In the genomic region with DNA sequence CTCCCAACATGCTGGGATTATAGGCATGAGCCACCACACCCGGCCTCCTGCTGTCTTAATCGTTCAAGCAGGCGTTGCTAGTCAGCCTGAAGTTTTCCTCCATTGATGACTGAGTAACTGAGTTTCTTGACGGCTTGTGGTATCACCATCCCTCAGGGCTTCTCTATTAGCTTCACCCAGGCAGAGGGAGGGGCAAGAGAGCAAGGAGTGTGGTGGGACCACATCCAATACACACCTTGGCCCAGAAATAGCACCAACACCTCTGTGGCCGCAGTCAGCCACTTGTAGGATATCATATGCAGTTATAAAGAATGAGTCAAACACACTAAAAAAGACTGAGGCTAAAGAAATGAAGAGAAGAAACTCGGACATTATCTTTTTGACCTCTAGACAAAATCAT, we compare ENCODE assay signal across 15 cellular contexts.
DNase-seq lines count a peak whose midpoint lies in the region; ATAC-seq lines count a peak whose summit lies in the region.
"Had no signal": no experiment of that assay in that cellular context is flagged by ENCODE, and none has a peak within 500 bp of the region (broad histone marks: within the 10 kb centered on the region; RNA-seq: fewer than 3 reads in every experiment).

No MANE protein-coding gene starts in this region.

- peak overlapping the region; percentile 39 for H3K27ac ChIP-seq in KOPT-K1 (ENCODE audit: low read depth, low read length, poor library complexity, severe bottlenecking)
- H3K27ac ChIP-seq in aorta (ENCODE audit: low read depth in 1 of 2, low read length in 2 of 2) = no peak overlapping the region
- H3K27ac ChIP-seq: 22Rv1, A549, C4-2B had no signal

- WGBS in aorta, 2 donors = 83 to 88% methylated on average over 6 of the region's 6 CpGs

- DNase-seq in activated CD4-positive, alpha-beta T cell treated with anti-CD3 and anti-CD28 coated beads for 48 hours = peak; percentile 2
- no peak for DNase-seq in activated CD4-positive, alpha-beta T cell treated with anti-CD3 and anti-CD28 coated beads for 4 hours
- DNase-seq in immature natural killer cell (peak; percentile 44 to 55 (median 53)), aorta (no peak), NCI-H446 (lab: John Stamatoyannopoulos, UW) (no peak)
- DNase-seq: AML-193; Caco-2; CD4-positive, alpha-beta T cell; GDM1; H9 had no signal

- H3K36me3 ChIP-seq in KOPT-K1 (ENCODE audit: insufficient read depth, low read length) (no peaks in the 10 kb centered on the region), aorta (ENCODE audit: control insufficient read depth in 1 of 2, insufficient read depth in 2 of 2, low read length in 1 of 2) (no peaks in the 10 kb centered on the region)

- peak overlapping the region; percentile 48 to 91 (median 84) for H3K27ac Mint-ChIP-seq in immature natural killer cell
- H3K27ac Mint-ChIP-seq: H9 had no signal

- no peak for ATAC-seq in aorta (ENCODE audit: low FRiP score)
- no peak for ATAC-seq in GM21423 (IDR thresholded peaks at IDR 0.05; ENCODE audit: unreplicated experiment)
- ATAC-seq: A549 had no signal

- intact Hi-C loops in aorta (cut with DNase I) = no loop called here

- peaks cover 0 to 4% (median 3%) of the 10 kb centered on the region in 3 donors for H3K27me3 Mint-ChIP-seq in immature natural killer cell (ENCODE audit: low read depth in 3 of 3)
- H3K27me3 Mint-ChIP-seq: CD4-positive, alpha-beta T cell had no signal

- H3K4me3 Mint-ChIP-seq in immature natural killer cell = peak overlapping the region in 4 of 5 donors; percentile 44 to 85 (median 57)
- H3K4me3 Mint-ChIP-seq: H9 had no signal

- no peaks in the 10 kb centered on the region for H3K9me3 ChIP-seq in KOPT-K1 (ENCODE audit: insufficient read depth, low read length, poor library complexity, severe bottlenecking)
- H3K9me3 ChIP-seq in aorta (ENCODE audit: control insufficient read depth, low read length) = no peaks in the 10 kb centered on the region
- H3K9me3 ChIP-seq: A549, Caco-2 had no signal

- no peaks in the 10 kb centered on the region for H3K9me3 Mint-ChIP-seq in immature natural killer cell
- H3K9me3 Mint-ChIP-seq: CD4-positive, alpha-beta T cell; H9 had no signal

- H3K4me3 ChIP-seq in aorta (ENCODE audit: low read length in 2 of 2) = no peak overlapping the region
- H3K4me3 ChIP-seq: A549 had no signal

- H3K27me3 ChIP-seq in aorta (ENCODE audit: control insufficient read depth in 1 of 2, insufficient read depth in 2 of 2, low read length in 1 of 2) = no peaks in the 10 kb centered on the region

- no peaks in the 10 kb centered on the region for H3K36me3 Mint-ChIP-seq in immature natural killer cell

- no peaks in the 10 kb centered on the region for H3K4me1 ChIP-seq in aorta (ENCODE audit: control insufficient read depth in 1 of 2, insufficient read depth in 2 of 2, low read length in 2 of 2)
- H3K4me1 ChIP-seq: A549, Caco-2 had no signal

- peaks cover 43% of the 10 kb centered on the region in 2 donors for H3K4me1 Mint-ChIP-seq in immature natural killer cell
- H3K4me1 Mint-ChIP-seq: H9 had no signal

Comparison
In these comparisons a context has a peak if more than half of its experiments do, and no peak if none do; other contexts are left out.
1. DNase-seq: peak in activated CD4-positive, alpha-beta T cell treated with anti-CD3 and anti-CD28 coated beads for 48 hours (single experiment) and immature natural killer cell (3 of 3); none in activated CD4-positive, alpha-beta T cell treated with anti-CD3 and anti-CD28 coated beads for 4 hours (0 of 2), aorta (0 of 2) and NCI-H446 (0 of 2).